Comparison of ENCODE assay signal across 16 cellular contexts in genomic region chr12:108235231-108235959, GRCh38.
DNase-seq lines count a peak whose midpoint lies in the region; ATAC-seq and TF ChIP-seq lines count a peak whose summit lies in the region.
"Had no signal": no experiment of that assay in that cellular context is flagged by ENCODE, and none has a peak within 500 bp of the region (broad histone marks: within the 10 kb centered on the region; RNA-seq: fewer than 3 reads in every experiment).

No MANE protein-coding gene starts in this region.

- H3K4me3 ChIP-seq in iPS-20b (ENCODE audit: low read length), result 0 out of 2 replicates have a peak overlapping the region, but pooled peaks have one; percentile 4
- H3K4me3 ChIP-seq in neuronal stem cell (ENCODE audit: low read length in 2 of 2), result no peak overlapping the region
- no peak overlapping the region for H3K4me3 ChIP-seq in prostate gland
- H3K4me3 ChIP-seq: SJCRH30 had no signal

- H2BK15ac ChIP-seq in neuronal stem cell (ENCODE audit: low read length), result no peak overlapping the region

- no CpG with 5 or more reads among the region's 5 CpGs for WGBS in neuronal stem cell (ENCODE audit: extremely low coverage in 2 of 2, insufficient read length in 2 of 2, insufficient replicate concordance in 1 of 2), 2 donors
- WGBS in prostate gland, result 53% methylated on average over 5 of the region's 5 CpGs

- H3K9ac ChIP-seq in iPS-20b (ENCODE audit: low read depth, low read length), result no peak overlapping the region; the same call in 1 of the 2 replicates
- no peak overlapping the region for H3K9ac ChIP-seq in neuronal stem cell (ENCODE audit: low read depth, low read length, poor library complexity)

- H3K4me3 Mint-ChIP-seq in WTC11, result no peak overlapping the region
- H3K4me3 Mint-ChIP-seq: B cell, CD14-positive monocyte had no signal

- no peak overlapping the region for H2BK120ac ChIP-seq in neuronal stem cell (ENCODE audit: low read depth, low read length)

- H4K8ac ChIP-seq in neuronal stem cell (ENCODE audit: low read depth, low read length), result no peak overlapping the region

- H3K27ac ChIP-seq in iPS-20b (ENCODE audit: low read length) (peak overlapping the region; percentile 6), neuronal stem cell (replicated peaks; ENCODE audit: low read length) (no peak overlapping the region), prostate gland (no peak overlapping the region)
- H3K27ac ChIP-seq: SJCRH30 had no signal

- TF ChIP-seq CTCF in WTC11 (IDR thresholded peaks at IDR 0.05) (no peak), prostate gland (IDR thresholded peaks at IDR 0.05) (no peak)

- no peak overlapping the region for H3K23ac ChIP-seq in neuronal stem cell (ENCODE audit: low read depth, low read length, poor library complexity)

- H3K9me3 ChIP-seq in iPS-20b (ENCODE audit: insufficient read depth, low read depth, low read length) (no peaks in the 10 kb centered on the region), neuronal stem cell (replicated peaks in 1 of 2; ENCODE audit: control insufficient read depth in 2 of 2, insufficient read depth in 1 of 2, low read depth in 1 of 2, low read length in 2 of 2) (no peaks in the 10 kb centered on the region), prostate gland (no peaks in the 10 kb centered on the region)
- H3K9me3 ChIP-seq: SJCRH30 had no signal

- H4K91ac ChIP-seq in neuronal stem cell (ENCODE audit: low read depth, low read length, poor library complexity), result no peak overlapping the region

- no peaks in the 10 kb centered on the region for H3K27me3 ChIP-seq in iPS-20b (ENCODE audit: insufficient read depth, low read length)
- H3K27me3 ChIP-seq in neuronal stem cell (ENCODE audit: control insufficient read depth in 3 of 3, insufficient read depth in 3 of 3, low read depth in 1 of 3, low read length in 3 of 3), result peaks cover 0 to 4% (median 0%) of the 10 kb centered on the region in 3 experiments
- H3K27me3 ChIP-seq in prostate gland (replicated peaks; ENCODE audit: insufficient read depth), result peaks cover 7% of the 10 kb centered on the region
- H3K27me3 ChIP-seq: SJCRH30 had no signal

- CTCF ChIA-PET in WTC11 (lab: Charles Lee), result interaction anchor here (0.8 to 4.8 kb wide), 21 partner anchors 10 to 323 kb away, joined by 3 to 26 read pairs (median 5); partner anchors contain the start of genes CMKLR1, FICD and WSCD2

- ATAC-seq in WTC11, result peak; percentile 66

- POLR2A ChIA-PET in WTC11 (lab: Charles Lee), result no interaction called here

- H3K27ac Mint-ChIP-seq in WTC11, result peak overlapping the region; percentile 41
- H3K27ac Mint-ChIP-seq: B cell, CD14-positive monocyte had no signal

- no peak overlapping the region for H3K4me2 ChIP-seq in neuronal stem cell (ENCODE audit: insufficient read depth, low read length, poor library complexity, severe bottlenecking)

- peak overlapping the region; percentile 10 for H2AFZ ChIP-seq in neuronal stem cell (ENCODE audit: low read length)

- no peak overlapping the region for H2BK5ac ChIP-seq in neuronal stem cell (ENCODE audit: low read length)

- no peak overlapping the region for H3K4ac ChIP-seq in neuronal stem cell (ENCODE audit: low read length)

- DNase-seq in NCI-H82 (lab: John Stamatoyannopoulos, UW) (peak; percentile 54), NCI-H82 treated with DMSO at 0.1 percent for 48 hours (lab: John Stamatoyannopoulos, UW; ENCODE audit: unreplicated experiment) (no peak), WTC11 (ENCODE audit: low spot score) (peak; percentile 24), neuronal stem cell (ENCODE audit: low spot score) (no peak), EL (no peak), prostate gland (ENCODE audit: low spot score) (no peak), LoVo (ENCODE audit: low spot score) (no peak)
- DNase-seq: HCEC 1CT, Karpas-422, NCI-H1417, NCI-H1694 treated with DMSO at 0.1 percent for 48 hours, NCI-H748 treated with DMSO at 0.1 percent for 48 hours, SJCRH30 had no signal

- H3K4me1 ChIP-seq in iPS-20b (ENCODE audit: insufficient read depth, low read length), result peaks cover 29% of the 10 kb centered on the region
- peaks cover 7 to 19% of the 10 kb centered on the region in 2 donors for H3K4me1 ChIP-seq in neuronal stem cell (ENCODE audit: control insufficient read depth in 2 of 2, insufficient read depth in 1 of 2, low read depth in 1 of 2, low read length in 2 of 2)
- no peaks in the 10 kb centered on the region for H3K4me1 ChIP-seq in prostate gland (replicated peaks)
- H3K4me1 ChIP-seq: SJCRH30 had no signal

- intact Hi-C loops in prostate gland (cut with DNase I), result no loop called here

- TF ChIP-seq POLR2A in prostate gland (IDR thresholded peaks at IDR 0.05), result no peak

- no peak overlapping the region for H3K14ac ChIP-seq in neuronal stem cell (ENCODE audit: low read length)

- no peak overlapping the region for H2AK5ac ChIP-seq in neuronal stem cell (ENCODE audit: low read depth, low read length)

- no peaks in the 10 kb centered on the region; the same call in 1 of the 2 replicates for H3K27me3 Mint-ChIP-seq in WTC11 (ENCODE audit: low read depth)

- H2BK12ac ChIP-seq in neuronal stem cell (ENCODE audit: low read length), result no peak overlapping the region

- H3K18ac ChIP-seq in neuronal stem cell (ENCODE audit: low read length), result no peak overlapping the region

- H3K36me3 ChIP-seq in iPS-20b (ENCODE audit: insufficient read depth, low read depth, low read length), result no peaks in the 10 kb centered on the region
- no peaks in the 10 kb centered on the region for H3K36me3 ChIP-seq in neuronal stem cell (replicated peaks in 1 of 2; ENCODE audit: control insufficient read depth in 2 of 2, insufficient read depth in 2 of 2, low read length in 2 of 2)
- no peaks in the 10 kb centered on the region for H3K36me3 ChIP-seq in prostate gland
- H3K36me3 ChIP-seq: SJCRH30 had no signal

- H3K9me3 Mint-ChIP-seq in WTC11, result peaks cover 12% of the 10 kb centered on the region

- no peaks in the 10 kb centered on the region for H3K79me1 ChIP-seq in neuronal stem cell (ENCODE audit: low read depth, low read length)

- peaks cover 32% of the 10 kb centered on the region for H3K4me1 Mint-ChIP-seq in WTC11
- H3K4me1 Mint-ChIP-seq: B cell, CD14-positive monocyte had no signal

- peaks cover 12% of the 10 kb centered on the region for H3K36me3 Mint-ChIP-seq in WTC11
- H3K36me3 Mint-ChIP-seq: CD14-positive monocyte had no signal

TF ChIP-seq in WTC11, 78 proteins besides CTCF, POLR2A, EP300 and RAD21:
- TF ChIP-seq ZNF423 (CRISPR knock-in tag; IDR thresholded peaks at IDR 0.05), result peak; percentile 70
- no peak for TF ChIP-seq HMGA2 (CRISPR knock-in tag; IDR thresholded peaks at IDR 0.05)
- TF ChIP-seq ZNF425 (CRISPR knock-in tag; conservative IDR thresholded peaks at IDR 0.05), result no peak
- no peak for TF ChIP-seq ATF2 (CRISPR knock-in tag; IDR thresholded peaks at IDR 0.05; ENCODE audit: borderline replicate concordance, low read depth)
- no peak for TF ChIP-seq TP53 (CRISPR knock-in tag; IDR thresholded peaks at IDR 0.05)
- no peak for TF ChIP-seq IRF2 (CRISPR knock-in tag; IDR thresholded peaks at IDR 0.05; ENCODE audit: borderline replicate concordance, low read depth)

Comparison
In these comparisons a context has a peak if more than half of its experiments do, and no peak if none do; other contexts are left out.
1. DNase-seq: peak in NCI-H82 (single experiment) and WTC11 (single experiment); none in NCI-H82 treated with DMSO at 0.1 percent for 48 hours (single experiment), neuronal stem cell (single experiment), EL (single experiment), prostate gland (single experiment) and LoVo (single experiment).